Comparison of ENCODE assay signal across 23 cellular contexts in genomic region chr21:15026370-15026769, GRCh38.
"Had no signal": no experiment of that assay in that cellular context is flagged by ENCODE, and none has a peak within 500 bp of the region (broad histone marks: within the 10 kb centered on the region; RNA-seq: fewer than 3 reads in every experiment).

No MANE protein-coding gene starts in this region.

- DNase-seq: Kasumi-1, MM.1S, NCI-H1092 treated with DMSO at 0.1 percent for 48 hours, NCI-H1436, NCI-H187, NCI-H2029, NCI-H2081 treated with DMSO at 0.1 percent for 48 hours, NCI-H2171, NCI-H226, NCI-H446, NCI-H510A, NCI-H524 treated with DMSO at 0.1 percent for 48 hours, NCI-H69, NCI-H774, Right ventricle myocardium superior, RPMI8226, SIG-M5 had no signal

- ATAC-seq: HepG2, K562 had no signal

- H3K9ac ChIP-seq: KMS-11 had no signal

- H3K36me3 ChIP-seq: SJSA1 had no signal

- H3K27me3 Mint-ChIP-seq: IgD-negative memory B cell had no signal

- H3K9me3 Mint-ChIP-seq: IgD-negative memory B cell had no signal

- FAIRE-seq: HepG2 had no signal

- H3K4me3 Mint-ChIP-seq: IgD-negative memory B cell had no signal

- H3K27me3 ChIP-seq: SJSA1 had no signal

- H3K4me2 ChIP-seq: KMS-11 had no signal

- H3K9me3 ChIP-seq: SJSA1 had no signal

- H3K27ac ChIP-seq: KMS-11, SJSA1, SK-N-MC had no signal

- H3K4me3 ChIP-seq: K562, SJSA1, SK-N-MC had no signal
